8 cellular contexts compared by ENCODE assay signal in genomic region chr10:11197266-11197712, GRCh38.
DNase-seq lines count a peak whose midpoint lies in the region; ATAC-seq and TF ChIP-seq lines count a peak whose summit lies in the region.

No MANE protein-coding gene starts in this region.

- H3K27me3 Mint-ChIP-seq in activated B cell treated with CpG ODN at 0.5 μM for 24 hours, result no peaks in the 10 kb centered on the region

- H3K79me2 ChIP-seq in PC-3 (ENCODE audit: low read length), result no peaks in the 10 kb centered on the region

- 0 out of 2 replicates have a peak, but pooled peaks cover 7% of the 10 kb centered on the region for H3K27me3 ChIP-seq in PC-3 (ENCODE audit: low read length)

- H3K9me2 ChIP-seq in PC-3 (replicated peaks; ENCODE audit: low read length), result no peaks in the 10 kb centered on the region

- DNase-seq in AG20443 (ENCODE audit: low spot score) (peak; percentile 41), activated B cell treated with CpG ODN at 0.5 μM for 24 hours (no peak), mucosa of descending colon (peak in 2 of 3 donors; percentile 57 to 67), amniotic stem cell (lab: John Stamatoyannopoulos, UW) (no peak), HT-29 (ENCODE audit: low spot score) (no peak), PC-3 (no peak)

- H3K9me3 ChIP-seq in mucosa of descending colon, result no peaks in the 10 kb centered on the region
- no peaks in the 10 kb centered on the region for H3K9me3 ChIP-seq in PC-3 (ENCODE audit: low read length)

- peak overlapping the region; percentile 94 for H3K27ac Mint-ChIP-seq in activated B cell treated with CpG ODN at 0.5 μM for 24 hours

- no peak overlapping the region for H3K27ac ChIP-seq in PC-3 (ENCODE audit: low read length)

- no peak for TF ChIP-seq CTCF in activated B cell treated with CpG ODN at 0.5 μM for 24 hours (IDR thresholded peaks at IDR 0.05)
- TF ChIP-seq CTCF in mucosa of descending colon (IDR thresholded peaks at IDR 0.05), result no peak
- no peak for TF ChIP-seq CTCF in PC-3 (conservative IDR thresholded peaks at IDR 0.05; ENCODE audit: low read depth, low read length)

- no peaks in the 10 kb centered on the region for H3F3A ChIP-seq in PC-3 (ENCODE audit: low read length, unreplicated experiment)

- H3K4me2 ChIP-seq in PC-3 (ENCODE audit: low read length), result no peak overlapping the region

- H3K36me3 ChIP-seq in mucosa of descending colon (ENCODE audit: low read depth) (no peaks in the 10 kb centered on the region), PC-3 (ENCODE audit: low read depth, low read length) (no peaks in the 10 kb centered on the region)

- peaks cover 97% of the 10 kb centered on the region for H3K4me1 Mint-ChIP-seq in activated B cell treated with CpG ODN at 0.5 μM for 24 hours

- CTCF ChIA-PET in activated B cell treated with CpG ODN at 0.5 μM for 24 hours (lab: Charles Lee), result interaction anchor here (2.9 kb wide), 1 partner anchor 30 kb away, joined by 9 read pairs; no protein-coding TSS in a partner anchor
- CTCF ChIA-PET in PC-3 (lab: Charles Lee), result no interaction called here

- H3K4me3 Mint-ChIP-seq in activated B cell treated with CpG ODN at 0.5 μM for 24 hours, result peak overlapping the region; percentile 81

- H3K9me3 Mint-ChIP-seq in activated B cell treated with CpG ODN at 0.5 μM for 24 hours, result no peaks in the 10 kb centered on the region

- ATAC-seq in GM19043 (IDR thresholded peaks at IDR 0.05; ENCODE audit: low read depth, unreplicated experiment) (peak; percentile 72), HG03066 (IDR thresholded peaks at IDR 0.05; ENCODE audit: low read depth, unreplicated experiment) (peak; percentile 67), activated B cell treated with CpG ODN at 0.5 μM for 24 hours (ENCODE audit: low read depth) (peak; percentile 82), mucosa of descending colon (peak; percentile 93), PC-3 (no peak)

- no peaks in the 10 kb centered on the region for H4K20me1 ChIP-seq in PC-3 (ENCODE audit: low read length)

- H3K36me3 Mint-ChIP-seq in activated B cell treated with CpG ODN at 0.5 μM for 24 hours (ENCODE audit: low read depth), result peaks cover 66% of the 10 kb centered on the region

- H3K4me3 ChIP-seq in mucosa of descending colon, result no peak overlapping the region
- no peak overlapping the region for H3K4me3 ChIP-seq in PC-3 (ENCODE audit: low read length)

- H2AFZ ChIP-seq in PC-3 (ENCODE audit: low read length), result no peak overlapping the region

- POLR2A ChIA-PET in activated B cell treated with CpG ODN at 0.5 μM for 24 hours (lab: Charles Lee), result interaction anchor here (0.8 to 4.1 kb wide), 9 partner anchors 11 to 45 kb away, joined by 3 to 25 read pairs (median 5); no protein-coding TSS in a partner anchor
- POLR2A ChIA-PET in PC-3 (lab: Charles Lee; ENCODE audit: unreplicated experiment), result no interaction called here

- intact Hi-C loops in activated B cell treated with CpG ODN at 0.5 μM for 24 hours (cut with micrococcal nuclease) (loop anchor here (1.0 to 2.0 kb wide), 6 partner anchors 12 to 52 kb away; no protein-coding TSS in a partner anchor), mucosa of descending colon (cut with DNase I, micrococcal nuclease) (no loop called here), PC-3 (cut with micrococcal nuclease) (no loop called here)

- no peak overlapping the region for H3K9ac ChIP-seq in PC-3 (ENCODE audit: low read length)

- peaks cover 4% of the 10 kb centered on the region for H3K4me1 ChIP-seq in mucosa of descending colon (ENCODE audit: low read depth)
- no peaks in the 10 kb centered on the region for H3K4me1 ChIP-seq in PC-3 (ENCODE audit: insufficient read depth, low read length)

- no TSS peak for BruUV-seq in PC-3 (replicated peaks; lab: Mats Ljungman, UMichigan)

Comparison
In these comparisons a context has a peak if more than half of its experiments do, and no peak if none do; other contexts are left out.
1. DNase-seq: peak in AG20443 (single experiment) and mucosa of descending colon (2 of 3); none in activated B cell treated with CpG ODN at 0.5 μM for 24 hours (single experiment), amniotic stem cell (single experiment), HT-29 (single experiment) and PC-3 (single experiment).